9 cellular contexts compared by ENCODE assay signal in the genomic region with DNA sequence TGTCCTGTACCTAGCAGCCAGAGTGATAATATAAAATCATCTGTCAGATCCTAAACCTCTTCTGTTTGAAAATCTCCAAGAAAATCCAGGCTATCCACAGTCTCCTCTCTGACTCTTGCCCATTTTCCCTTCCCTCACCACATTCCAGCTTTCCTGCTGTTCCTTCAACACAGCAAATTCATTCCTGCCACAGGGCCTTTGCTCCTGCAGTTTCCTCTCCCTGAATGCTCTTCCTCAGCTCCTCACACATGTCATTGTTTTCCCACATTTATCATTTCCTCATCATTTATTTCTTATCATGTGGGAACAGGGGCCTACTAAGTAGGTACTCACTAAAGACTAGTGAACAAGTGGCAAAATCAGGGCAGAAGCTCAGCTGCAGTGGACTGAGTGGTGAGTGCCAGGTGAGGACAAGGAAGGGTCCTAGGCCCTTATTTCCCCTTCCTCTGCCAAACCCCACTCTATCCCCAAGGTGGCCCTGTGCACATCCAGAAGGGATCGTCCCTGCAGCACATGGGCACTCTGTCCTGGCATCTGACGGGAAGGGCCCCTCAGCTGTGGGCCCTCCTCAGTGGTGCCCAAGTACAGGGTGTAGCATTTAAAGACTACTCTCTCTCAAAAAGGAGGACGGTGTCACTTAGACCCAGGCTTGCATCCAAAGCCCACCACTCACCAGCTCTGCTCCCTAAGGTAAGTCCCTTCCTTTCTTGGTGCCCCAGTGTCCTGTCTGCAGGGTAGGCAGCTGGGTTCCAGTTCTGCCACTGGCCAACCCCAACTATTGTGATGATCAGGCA. TPM values are rescaled to one million over a fixed set of nuclear protein-coding genes. Genes with fewer than 3 reads are reported as not detected.
A peak's percentile ranks its signal among the peaks of the same experiment; 100 is the strongest.
DNase-seq lines count a peak whose midpoint lies in the region; TF ChIP-seq lines count a peak whose summit lies in the region.
"Had no signal": no experiment of that assay in that cellular context is flagged by ENCODE, and none has a peak within 500 bp of the region (broad histone marks: within the 10 kb centered on the region; RNA-seq: fewer than 3 reads in every experiment).

No MANE protein-coding gene starts in this region.

- H3K36me3 ChIP-seq in SU-DHL-6 (ENCODE audit: low read length) (no peaks in the 10 kb centered on the region), H7 (replicated peaks; ENCODE audit: control insufficient read depth, insufficient read depth, low read length) (no peaks in the 10 kb centered on the region)
- H3K36me3 ChIP-seq: MG63 had no signal

- no peaks in the 10 kb centered on the region for H3K79me2 ChIP-seq in SU-DHL-6 (ENCODE audit: insufficient read depth, low read length)

- H3K27ac ChIP-seq in SU-DHL-6 (ENCODE audit: low read depth, low read length) (no peak overlapping the region), substantia nigra (ENCODE audit: low read depth, low read length, poor library complexity, severe bottlenecking) (peak overlapping the region; percentile 6)

- no peaks in the 10 kb centered on the region for H3K9me2 ChIP-seq in SU-DHL-6 (replicated peaks; ENCODE audit: insufficient read depth, low read length)

- no peaks in the 10 kb centered on the region for H4K20me1 ChIP-seq in SU-DHL-6 (ENCODE audit: low read depth, low read length)

- TF ChIP-seq CTCF in SU-DHL-6 (IDR thresholded peaks at IDR 0.05; ENCODE audit: insufficient read depth, low read length, poor library complexity, severe bottlenecking) (no peak), choroid plexus epithelial cell (conservative IDR thresholded peaks at IDR 0.05; ENCODE audit: low read depth, low read length) (no peak)

- H3F3A ChIP-seq in SU-DHL-6 (ENCODE audit: insufficient read depth) = peaks cover 23% of the 10 kb centered on the region

- no peaks in the 10 kb centered on the region for H3K9me3 ChIP-seq in SU-DHL-6 (ENCODE audit: insufficient read depth, low read length)
- H3K9me3 ChIP-seq: MG63 had no signal

- peak overlapping the region; percentile 46 for H3K4me2 ChIP-seq in SU-DHL-6 (ENCODE audit: low read depth, low read length, poor library complexity, severe bottlenecking)

- no peak for DNase-seq in choroid plexus epithelial cell (ENCODE audit: low read depth)
- peak; percentile 53 for DNase-seq in mesenteric fat pad (ENCODE audit: low spot score)
- DNase-seq in substantia nigra (lab: John Stamatoyannopoulos, UW) = no peak
- no peak for DNase-seq in HuH-7.5 (ENCODE audit: low spot score)
- no peak for DNase-seq in H7
- no peak for DNase-seq in Kasumi-1 (lab: John Stamatoyannopoulos, UW)
- DNase-seq: activated CD4-positive, alpha-beta T cell treated with anti-CD3 and anti-CD28 coated beads, Interleukin-2, amount 10 ng/mL, durations not matched to agents 7 days and 5 days; MG63 had no signal

- H3K9ac ChIP-seq in SU-DHL-6 (ENCODE audit: low read length) = no peak overlapping the region

- H3K4me3 ChIP-seq in SU-DHL-6 (ENCODE audit: insufficient read depth, low read length, poor library complexity, severe bottlenecking) (no peak overlapping the region), choroid plexus epithelial cell (ENCODE audit: low read depth, low read length) (peak overlapping the region; percentile 32), H7 (ENCODE audit: insufficient read depth, low read depth, low read length) (no peak overlapping the region)
- H3K4me3 ChIP-seq: MG63 had no signal

- H3K27me3 ChIP-seq in SU-DHL-6 (ENCODE audit: low read length) = no peaks in the 10 kb centered on the region
- peaks cover 22% of the 10 kb centered on the region for H3K27me3 ChIP-seq in H7 (ENCODE audit: control insufficient read depth, insufficient read depth, low read length)

- H2AFZ ChIP-seq in SU-DHL-6 (ENCODE audit: low read depth, low read length, severe bottlenecking) = no peak overlapping the region

RNA-seq across cellular contexts. Expression of a gene that starts 2.0 kb away (rescaled TPM):
- total RNA-seq in mesenteric fat pad = 136 TPM
- 0.63 and 0.94 TPM in 2 replicates for total RNA-seq in H7 (2014; rRNA removed; shearing (Covaris generic))

Comparison
In these comparisons a context has a peak if more than half of its experiments do, and no peak if none do; other contexts are left out.
1. RNA of a gene that starts 2.0 kb away (total RNA-seq): 136 TPM in mesenteric fat pad (single experiment); 0.63 to 0.94 TPM in H7; every median in the first group is over 10 times any median in the second.